ENCODE assay signal across 16 cellular contexts in genomic region chr3:90036931-90037330, GRCh38.
"Had no signal": no experiment of that assay in that cellular context is flagged by ENCODE, and none has a peak within 500 bp of the region (broad histone marks: within the 10 kb centered on the region; RNA-seq: fewer than 3 reads in every experiment).

No MANE protein-coding gene starts in this region.

- H3K36me3 Mint-ChIP-seq: naive thymus-derived CD8-positive, alpha-beta T cell; stimulated activated naive B cell treated with anti-CD40 and anti-IgM and Interleukin-4, amounts not matched to agents 10 μg/mL and 1 μg/mL and 100 μg/mL, for 72 hours had no signal

- H3K27me3 ChIP-seq: esophagus muscularis mucosa, gastroesophageal sphincter, testis, tibial nerve, upper lobe of right lung, vagina had no signal

- H3K9me3 Mint-ChIP-seq: stimulated activated naive B cell treated with anti-CD40 and anti-IgM and Interleukin-4, amounts not matched to agents 10 μg/mL and 1 μg/mL and 100 μg/mL, for 72 hours had no signal

- H3K4me1 ChIP-seq: gastroesophageal sphincter, testis, tibial nerve, upper lobe of right lung, vagina had no signal

- H3K4me3 Mint-ChIP-seq: naive thymus-derived CD8-positive, alpha-beta T cell; stimulated activated naive B cell treated with anti-CD40 and anti-IgM and Interleukin-4, amounts not matched to agents 10 μg/mL and 1 μg/mL and 100 μg/mL, for 72 hours; stimulated activated naive CD8-positive, alpha-beta T cell treated with anti-CD3 and anti-CD28 coated beads, Interleukin-15, amount 100 ng/mL, for 72 hours had no signal

- ATAC-seq: gastroesophageal sphincter; naive thymus-derived CD8-positive, alpha-beta T cell; sciatic nerve; stimulated activated naive B cell treated with anti-CD40 and anti-IgM and Interleukin-4, amounts not matched to agents 10 μg/mL and 1 μg/mL and 100 μg/mL, for 72 hours; stimulated activated naive CD8-positive, alpha-beta T cell treated with anti-CD3 and anti-CD28 coated beads, Interleukin-15, amount 100 ng/mL, for 72 hours; upper lobe of right lung had no signal

- H3K36me3 ChIP-seq: esophagus muscularis mucosa, gastroesophageal sphincter, tibial nerve, upper lobe of right lung, vagina had no signal

- H3K9me3 ChIP-seq: esophagus muscularis mucosa, gastroesophageal sphincter, testis, tibial nerve, upper lobe of right lung, vagina had no signal

- DNase-seq: effector memory CD4-positive, alpha-beta T cell; kidney glomerular epithelial cell; naive thymus-derived CD8-positive, alpha-beta T cell; posterior cingulate gyrus; stimulated activated CD4-positive, alpha-beta T cell treated with anti-CD3 and anti-CD28 coated beads, Interleukin-2, amount 100 ng/mL, for 24 hours; stimulated activated CD4-positive, alpha-beta T cell treated with anti-CD3 and anti-CD28 coated beads, Interleukin-4, amount 100 ng/mL, for 4 hours; stimulated activated naive B cell treated with anti-CD40 and anti-IgM and Interleukin-4, amounts not matched to agents 10 μg/mL and 1 μg/mL and 100 μg/mL, for 72 hours; stimulated activated naive CD8-positive, alpha-beta T cell treated with anti-CD3 and anti-CD28 coated beads, Interleukin-15, amount 100 ng/mL, for 72 hours; testis; upper lobe of right lung had no signal

- H3K27ac ChIP-seq: epithelial cell of prostate, esophagus muscularis mucosa, gastroesophageal sphincter, testis, tibial nerve, upper lobe of right lung, vagina had no signal

- H3K27ac Mint-ChIP-seq: naive thymus-derived CD8-positive, alpha-beta T cell; stimulated activated naive B cell treated with anti-CD40 and anti-IgM and Interleukin-4, amounts not matched to agents 10 μg/mL and 1 μg/mL and 100 μg/mL, for 72 hours; stimulated activated naive CD8-positive, alpha-beta T cell treated with anti-CD3 and anti-CD28 coated beads, Interleukin-15, amount 100 ng/mL, for 72 hours had no signal

- H3K4me1 Mint-ChIP-seq: naive thymus-derived CD8-positive, alpha-beta T cell; stimulated activated naive B cell treated with anti-CD40 and anti-IgM and Interleukin-4, amounts not matched to agents 10 μg/mL and 1 μg/mL and 100 μg/mL, for 72 hours; stimulated activated naive CD8-positive, alpha-beta T cell treated with anti-CD3 and anti-CD28 coated beads, Interleukin-15, amount 100 ng/mL, for 72 hours had no signal

- H3K4me3 ChIP-seq: esophagus muscularis mucosa, gastroesophageal sphincter, testis, tibial nerve, upper lobe of right lung, vagina had no signal

- H3K27me3 Mint-ChIP-seq: naive thymus-derived CD8-positive, alpha-beta T cell; stimulated activated naive B cell treated with anti-CD40 and anti-IgM and Interleukin-4, amounts not matched to agents 10 μg/mL and 1 μg/mL and 100 μg/mL, for 72 hours; stimulated activated naive CD8-positive, alpha-beta T cell treated with anti-CD3 and anti-CD28 coated beads, Interleukin-15, amount 100 ng/mL, for 72 hours had no signal
